9 cellular contexts compared by ENCODE assay signal in genomic region chr14:99899578-99900178, GRCh38.
DNase-seq lines count a peak whose midpoint lies in the region; ATAC-seq and TF ChIP-seq lines count a peak whose summit lies in the region.
"Had no signal": no experiment of that assay in that cellular context is flagged by ENCODE, and none has a peak within 500 bp of the region (broad histone marks: within the 10 kb centered on the region; RNA-seq: fewer than 3 reads in every experiment).

No MANE protein-coding gene starts in this region.

- no peak for TF ChIP-seq POLR2A in breast epithelium (IDR thresholded peaks at IDR 0.05)

- intact Hi-C loops in breast epithelium (cut with DNase I; ENCODE audit: low total_unique reads) = no loop called here

- H3K27me3 ChIP-seq in breast epithelium (no peaks in the 10 kb centered on the region), osteoblast (ENCODE audit: insufficient read depth, low read length) (no peaks in the 10 kb centered on the region)
- H3K27me3 ChIP-seq: BLaER1 treated with 17β-estradiol and CSF1 and Interleukin-3, amounts not matched to agents 10 nM and 100 nM had no signal

- H3K4me3 ChIP-seq in LNCaP clone FGC (ENCODE audit: low read depth, low read length) (no peak overlapping the region), breast epithelium (no peak overlapping the region), osteoblast (ENCODE audit: insufficient read depth, low read length) (no peak overlapping the region)
- H3K4me3 ChIP-seq: BLaER1 treated with 17β-estradiol and CSF1 and Interleukin-3, amounts not matched to agents 10 nM and 100 nM had no signal

- H3K36me3 ChIP-seq in breast epithelium (no peaks in the 10 kb centered on the region), osteoblast (ENCODE audit: insufficient read depth, low read length) (peaks cover 20% of the 10 kb centered on the region)
- H3K36me3 ChIP-seq: BLaER1 treated with 17β-estradiol and CSF1 and Interleukin-3, amounts not matched to agents 10 nM and 100 nM had no signal

- H3K4me1 ChIP-seq in breast epithelium (no peaks in the 10 kb centered on the region), osteoblast (ENCODE audit: insufficient read depth, low read length) (no peaks in the 10 kb centered on the region)
- H3K4me1 ChIP-seq: BLaER1 treated with 17β-estradiol and CSF1 and Interleukin-3, amounts not matched to agents 10 nM and 100 nM had no signal

- H3K4me2 ChIP-seq in osteoblast (ENCODE audit: insufficient read depth, low read length) = no peak overlapping the region
- H3K4me2 ChIP-seq: BLaER1 treated with 17β-estradiol and CSF1 and Interleukin-3, amounts not matched to agents 10 nM and 100 nM had no signal

- peak overlapping the region; percentile 32 for H2AFZ ChIP-seq in osteoblast (ENCODE audit: low read length)

- no peaks in the 10 kb centered on the region for H3K79me2 ChIP-seq in osteoblast (ENCODE audit: insufficient read depth, low read length)

- peak; percentile 49 for DNase-seq in DMS53 (lab: John Stamatoyannopoulos, UW)
- no peak for DNase-seq in DMS53 treated with DMSO at 0.1 percent for 48 hours (lab: John Stamatoyannopoulos, UW; ENCODE audit: unreplicated experiment)
- DNase-seq in LNCaP clone FGC (ENCODE audit: low read depth) = no peak
- no peak for DNase-seq in breast epithelium (ENCODE audit: low spot score in 2 of 2)
- DNase-seq in osteoblast (ENCODE audit: insufficient read length, low spot score, missing footprints) = no peak

- H3K9me3 ChIP-seq in breast epithelium = peaks cover 0 to 5% of the 10 kb centered on the region in 2 donors
- no peaks in the 10 kb centered on the region for H3K9me3 ChIP-seq in osteoblast (ENCODE audit: low read depth, low read length)

- 0 out of 2 replicates have a peak, but pooled peaks have one; percentile 13 for TF ChIP-seq CTCF in LNCaP clone FGC (IDR thresholded peaks at IDR 0.05; ENCODE audit: control insufficient read depth, extremely low read depth, insufficient read depth)
- peak; percentile 10 to 27 (median 26) for TF ChIP-seq CTCF in breast epithelium (IDR thresholded peaks at IDR 0.05)
- peak; percentile 62 for TF ChIP-seq CTCF in osteoblast (IDR thresholded peaks at IDR 0.05; ENCODE audit: extremely low read depth, low read depth, low read length)

- no peak overlapping the region for H3K27ac ChIP-seq in breast epithelium
- no peak overlapping the region for H3K27ac ChIP-seq in osteoblast (ENCODE audit: low read depth, low read length)
- H3K27ac ChIP-seq: BLaER1 treated with 17β-estradiol and CSF1 and Interleukin-3, amounts not matched to agents 10 nM and 100 nM had no signal

- no peak for ATAC-seq in GM19455 (IDR thresholded peaks at IDR 0.05; ENCODE audit: unreplicated experiment)
- ATAC-seq in HG03097 (IDR thresholded peaks at IDR 0.05; ENCODE audit: low FRiP score, unreplicated experiment) = no peak
- no peak for ATAC-seq in GM18861 (IDR thresholded peaks at IDR 0.05; ENCODE audit: unreplicated experiment)

- H4K20me1 ChIP-seq in osteoblast (ENCODE audit: insufficient read depth, low read length) = no peaks in the 10 kb centered on the region
- H4K20me1 ChIP-seq: BLaER1 treated with 17β-estradiol and CSF1 and Interleukin-3, amounts not matched to agents 10 nM and 100 nM had no signal
